ENCODE assay signal across 27 cellular contexts in the genomic region with DNA sequence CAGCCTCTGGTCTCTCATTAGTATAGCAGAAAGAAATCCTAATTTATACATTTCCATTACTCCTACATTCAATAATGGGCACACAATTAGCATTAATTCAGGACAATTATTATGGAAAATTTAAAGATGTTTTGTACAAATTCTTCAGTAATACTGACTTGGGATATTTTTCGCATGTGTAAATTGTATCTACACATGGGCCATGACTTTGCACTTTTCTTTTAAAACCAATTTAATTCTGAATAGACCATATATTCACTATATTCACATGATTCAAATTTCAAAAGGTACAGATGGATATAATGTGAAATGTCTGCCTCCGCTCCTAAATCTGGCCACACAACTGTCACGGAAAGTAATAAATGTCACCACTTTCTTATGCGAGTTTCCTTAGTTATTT.
"Had no signal": no experiment of that assay in that cellular context is flagged by ENCODE, and none has a peak within 500 bp of the region (broad histone marks: within the 10 kb centered on the region; RNA-seq: fewer than 3 reads in every experiment).

No MANE protein-coding gene starts in this region.

- H3K4me3 ChIP-seq: colonic mucosa, coronary artery, dorsolateral prefrontal cortex, esophagus muscularis mucosa, esophagus squamous epithelium, gastrocnemius medialis, gastroesophageal sphincter, heart left ventricle, heart right ventricle, hepatocyte had no signal

- ATAC-seq: effector memory CD8-positive, alpha-beta T cell; esophagus mucosa; foreskin keratinocyte; gastrocnemius medialis; gastroesophageal sphincter; heart left ventricle; heart right ventricle had no signal

- H3K9me3 ChIP-seq: colonic mucosa, esophagus muscularis mucosa had no signal

- FAIRE-seq: colon, endometrium, endothelial cell of umbilical vein, frontal cortex had no signal

- DNase-seq: colonic mucosa; cortex of kidney; dermis blood vessel endothelial cell; effector CD4-positive, alpha-beta T cell; effector CD8-positive, alpha-beta T cell; effector memory CD4-positive, alpha-beta T cell; effector memory CD8-positive, alpha-beta T cell; endodermal cell; erythroblast; esophagus squamous epithelium; foreskin fibroblast; foreskin keratinocyte; gastrocnemius medialis; glutamatergic neuron; heart left ventricle; heart right ventricle had no signal

- H2AFZ ChIP-seq: hepatocyte had no signal

- H3K27ac ChIP-seq: colonic mucosa, coronary artery, dorsolateral prefrontal cortex, epithelial cell of prostate, esophagus muscularis mucosa, esophagus squamous epithelium, foreskin keratinocyte, gastrocnemius medialis, gastroesophageal sphincter, heart left ventricle, heart right ventricle, hepatocyte had no signal

- H3K4me1 ChIP-seq: colonic mucosa, esophagus muscularis mucosa, esophagus squamous epithelium, foreskin keratinocyte, gastrocnemius medialis, gastroesophageal sphincter, heart left ventricle, heart right ventricle had no signal

- H3K36me3 ChIP-seq: colonic mucosa, esophagus muscularis mucosa, esophagus squamous epithelium, gastrocnemius medialis, gastroesophageal sphincter, heart left ventricle, heart right ventricle had no signal

- H3K27me3 ChIP-seq: colonic mucosa, foreskin keratinocyte, gastrocnemius medialis, hepatocyte had no signal

- H3K4me2 ChIP-seq: hepatocyte had no signal
